Comparison of ENCODE assay signal across 2 cellular contexts in genomic region chrX:57329008-57329407, GRCh38.
TF ChIP-seq lines count a peak whose summit lies in the region.

No MANE protein-coding gene starts in this region.

TF ChIP-seq in H1, 55 proteins besides CTCF, POLR2A, EP300 and RAD21 (continued from another document):
- TF ChIP-seq USF2 (IDR thresholded peaks at IDR 0.05; ENCODE audit: low read length), result no peak

TF ChIP-seq in liver, 16 proteins besides CTCF, POLR2A, EP300 and RAD21 (continued from another document):
- TF ChIP-seq ATF3 (IDR thresholded peaks at IDR 0.05), result no peak
- TF ChIP-seq JUND (IDR thresholded peaks at IDR 0.05), result no peak
- TF ChIP-seq TAF1 (conservative IDR thresholded peaks at IDR 0.05), result no peak
